ENCODE assay signal across 24 cellular contexts in the genomic region with DNA sequence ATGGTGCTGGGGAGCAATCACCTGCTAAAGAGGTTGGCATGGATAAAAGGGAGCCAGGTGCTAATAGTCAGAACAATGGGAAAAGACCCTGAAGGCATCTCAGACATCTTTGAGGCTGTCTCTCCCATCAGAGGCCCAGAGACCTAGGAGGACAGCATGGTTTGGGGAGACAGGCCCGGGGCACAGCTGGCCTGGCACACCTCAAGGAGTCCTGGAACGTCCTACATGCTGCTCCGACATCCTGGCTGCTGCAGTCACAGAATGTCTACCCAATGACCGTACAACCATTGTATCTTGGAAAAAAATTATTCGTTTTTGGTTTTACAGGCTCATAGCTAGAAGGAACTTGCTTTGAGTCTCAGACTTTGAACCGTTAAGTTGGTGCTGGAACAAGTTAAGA. TPM values are rescaled to one million over a fixed set of nuclear protein-coding genes. Genes with fewer than 3 reads are reported as not detected.
DNase-seq lines count a peak whose midpoint lies in the region; ATAC-seq, FAIRE-seq and TF ChIP-seq lines count a peak whose summit lies in the region.
"Had no signal": no experiment of that assay in that cellular context is flagged by ENCODE, and none has a peak within 500 bp of the region (broad histone marks: within the 10 kb centered on the region; RNA-seq: fewer than 3 reads in every experiment).

No MANE protein-coding gene starts in this region.

- H3K36me3 ChIP-seq in HepG2 (replicated peaks in 1 of 2; ENCODE audit: control insufficient read depth in 1 of 2, insufficient read depth in 2 of 2, low read length in 2 of 2) (peaks cover 1 to 10% of the 10 kb centered on the region in 2 experiments; a peak in 3 of 5 replicates), right lobe of liver (no peaks in the 10 kb centered on the region), esophagus muscularis mucosa (no peaks in the 10 kb centered on the region)
- H3K36me3 ChIP-seq: BE2C; BLaER1 treated with 17β-estradiol and CSF1 and Interleukin-3, amounts not matched to agents 10 nM and 100 nM; HAP-1 had no signal

- no peak for TF ChIP-seq RAD21 in HepG2 (CRISPR knock-in tag; IDR thresholded peaks at IDR 0.05)

- H3K27me3 Mint-ChIP-seq in WTC11 (ENCODE audit: low read depth) (peaks cover 9% of the 10 kb centered on the region; the same call in 1 of the 2 replicates), neural crest cell (ENCODE audit: low read depth) (peaks cover 10% of the 10 kb centered on the region)
- H3K27me3 Mint-ChIP-seq: CD4-positive, alpha-beta T cell had no signal

- H3K4me3 ChIP-seq in HepG2 (replicated peaks in 1 of 3; ENCODE audit: insufficient read depth in 1 of 3, low read depth in 2 of 3, low read length in 3 of 3): peak overlapping the region in 2 of 3 experiments; percentile 14 to 26; a peak in 3 of 6 replicates
- no peak overlapping the region for H3K4me3 ChIP-seq in right lobe of liver
- H3K4me3 ChIP-seq in esophagus muscularis mucosa: no peak overlapping the region
- H3K4me3 ChIP-seq: A549; BLaER1 treated with 17β-estradiol and CSF1 and Interleukin-3, amounts not matched to agents 10 nM and 100 nM; HAP-1 had no signal

- no peaks in the 10 kb centered on the region for H3K9me3 Mint-ChIP-seq in WTC11
- no peaks in the 10 kb centered on the region for H3K9me3 Mint-ChIP-seq in neural crest cell
- H3K9me3 Mint-ChIP-seq: CD4-positive, alpha-beta T cell; CD8-positive, alpha-beta memory T cell; HFFc6 had no signal

- no peak overlapping the region for H2AFZ ChIP-seq in HepG2 (ENCODE audit: low read length)

- CTCF ChIA-PET in HepG2 (lab: Yijun Ruan, JAX; ENCODE audit: low intra/inter-chr PET ratio, low total read pairs) (no interaction called here), WTC11 (lab: Charles Lee) (interaction anchor here (1.3 kb wide), 1 partner anchor 32 kb away, joined by 5 read pairs; no protein-coding TSS in a partner anchor)

- FAIRE-seq in HepG2 (lab: Jason Lieb, UNC): no peak
- FAIRE-seq: A549, GM12892, H54 had no signal

- H3K36me3 Mint-ChIP-seq in WTC11 (no peaks in the 10 kb centered on the region), neural crest cell (ENCODE audit: low read depth) (no peaks in the 10 kb centered on the region)

- peak overlapping the region; percentile 2; the same call in 1 of the 2 replicates for H3K9ac ChIP-seq in HepG2 (ENCODE audit: insufficient read depth, low read depth, low read length)
- H3K9ac ChIP-seq: BLaER1 treated with 17β-estradiol and CSF1 and Interleukin-3, amounts not matched to agents 10 nM and 100 nM had no signal

- H3K27me3 ChIP-seq in HepG2 (ENCODE audit: control insufficient read depth in 1 of 2, insufficient read depth in 2 of 2, low read length in 2 of 2): no peaks in the 10 kb centered on the region; a peak in 1 of 5 replicates
- no peaks in the 10 kb centered on the region for H3K27me3 ChIP-seq in right lobe of liver
- H3K27me3 ChIP-seq in esophagus muscularis mucosa: no peaks in the 10 kb centered on the region
- H3K27me3 ChIP-seq: BE2C; BLaER1 treated with 17β-estradiol and CSF1 and Interleukin-3, amounts not matched to agents 10 nM and 100 nM had no signal

- H3K27ac Mint-ChIP-seq in WTC11 (no peak overlapping the region), neural crest cell (ENCODE audit: unreplicated experiment) (no peak overlapping the region)
- H3K27ac Mint-ChIP-seq: CD4-positive, alpha-beta T cell; HFFc6 had no signal

- H3K4me1 Mint-ChIP-seq in WTC11: peaks cover 51% of the 10 kb centered on the region
- H3K4me1 Mint-ChIP-seq in neural crest cell: peaks cover 12% of the 10 kb centered on the region

- intact Hi-C loops in HepG2 (cut with micrococcal nuclease; ENCODE audit: unreplicated experiment): loop anchor here (2.0 kb wide), 1 partner anchor 14 kb away; no protein-coding TSS in a partner anchor
- intact Hi-C loops in right lobe of liver (cut with DNase I): no loop called here
- intact Hi-C loops in esophagus muscularis mucosa (cut with DNase I): no loop called here

- DNase-seq in HepG2 (ENCODE audit: low spot score) (no peak), right lobe of liver (no peak), WTC11 (ENCODE audit: low spot score) (no peak), esophagus muscularis mucosa (ENCODE audit: extremely low spot score) (peak; percentile 53), neural crest cell (ENCODE audit: low read depth, low spot score) (no peak), RKO (ENCODE audit: low spot score) (no peak), foreskin melanocyte (no peak)
- no peak for DNase-seq in NK-92 treated with Interleukin-12 subunit alpha and Interleukin-12 subunit beta, amount 100 ng/mL, for 24 hours (lab: John Stamatoyannopoulos, UW)
- DNase-seq: 8988T; ACHN; AML-193; BE2C; CD4-positive, alpha-beta T cell; CD8-positive, alpha-beta memory T cell; DMS53; DMS79 treated with DMSO at 0.1 percent for 48 hours; GF-D8; HFFc6 had no signal

- TF ChIP-seq EP300 in HepG2 (IDR thresholded peaks at IDR 0.05; ENCODE audit: low read depth in 2 of 2, low read length in 2 of 2): no peak
- TF ChIP-seq EP300 in HepG2 (CRISPR knock-in tag; IDR thresholded peaks at IDR 0.05; ENCODE audit: borderline replicate concordance): no peak
- TF ChIP-seq EP300 in esophagus muscularis mucosa (IDR thresholded peaks at IDR 0.05): no peak

- H3K79me2 ChIP-seq in HepG2 (ENCODE audit: insufficient read depth, low read length): peaks cover 95% of the 10 kb centered on the region

- TF ChIP-seq POLR2A in HepG2 (IDR thresholded peaks at IDR 0.05; ENCODE audit: insufficient read depth in 1 of 2, low read depth in 2 of 2, low read length in 2 of 2) (no peak), right lobe of liver (IDR thresholded peaks at IDR 0.05) (no peak), esophagus muscularis mucosa (IDR thresholded peaks at IDR 0.05; ENCODE audit: low read depth) (no peak)

- H4K20me1 ChIP-seq in HepG2 (ENCODE audit: insufficient read depth, low read length): peaks cover 7% of the 10 kb centered on the region

- H3K9me3 ChIP-seq in HepG2 (ENCODE audit: low read length): no peaks in the 10 kb centered on the region
- no peaks in the 10 kb centered on the region for H3K9me3 ChIP-seq in right lobe of liver
- no peaks in the 10 kb centered on the region for H3K9me3 ChIP-seq in esophagus muscularis mucosa
- H3K9me3 ChIP-seq: A549; BE2C; BLaER1 treated with 17β-estradiol and CSF1 and Interleukin-3, amounts not matched to agents 10 nM and 100 nM; HAP-1 had no signal

- H3K4me3 Mint-ChIP-seq in WTC11 (peak overlapping the region; percentile 3; the same call in 1 of the 2 replicates), neural crest cell (peak overlapping the region; percentile 8)
- H3K4me3 Mint-ChIP-seq: CD14-positive monocyte; CD4-positive, alpha-beta T cell; HFFc6 had no signal

- TF ChIP-seq CTCF in HepG2 (CRISPR knock-in tag; IDR thresholded peaks at IDR 0.05) (no peak), right lobe of liver (IDR thresholded peaks at IDR 0.05) (no peak), WTC11 (IDR thresholded peaks at IDR 0.05) (no peak), esophagus muscularis mucosa (IDR thresholded peaks at IDR 0.05) (no peak), neural crest cell (conservative IDR thresholded peaks at IDR 0.05) (no peak)

- no peak for ATAC-seq in HepG2
- no peak for ATAC-seq in right lobe of liver
- ATAC-seq in WTC11: no peak
- ATAC-seq: A549 had no signal

- 82% methylated on average over 6 of the region's 6 CpGs for WGBS in HepG2 (ENCODE audit: low lambda C conversion rate)
- WGBS in right lobe of liver (ENCODE audit: insufficient coverage, low coverage, low lambda C conversion rate, missing lambda C conversion rate): 90% methylated on average over 5 of the region's 6 CpGs
- 97% methylated on average over 6 of the region's 6 CpGs for WGBS in esophagus muscularis mucosa

- H3K27ac ChIP-seq in HepG2 (ENCODE audit: extremely low read length, insufficient read depth, low read length): peak overlapping the region; percentile 14
- no peak overlapping the region for H3K27ac ChIP-seq in right lobe of liver
- H3K27ac ChIP-seq in esophagus muscularis mucosa (replicated peaks in 1 of 4): no peak overlapping the region
- H3K27ac ChIP-seq: A549; BLaER1 treated with 17β-estradiol and CSF1 and Interleukin-3, amounts not matched to agents 10 nM and 100 nM had no signal

- in situ Hi-C loops in HepG2 (cut with HindIII; ENCODE audit: extremely low pct_ligation_motif_present, low pct_unique_long_range_greater_than_20kb): no loop called here

- H3K4me1 ChIP-seq in HepG2 (ENCODE audit: insufficient read depth, low read length) (peaks cover 82% of the 10 kb centered on the region), right lobe of liver (peaks cover 0 to 6% (median 0%) of the 10 kb centered on the region in 4 donors), esophagus muscularis mucosa (peaks cover 5 to 19% (median 17%) of the 10 kb centered on the region in 4 donors)

- peak overlapping the region; percentile 90 for H3K4me2 ChIP-seq in HepG2 (ENCODE audit: low read depth, low read length)
- H3K4me2 ChIP-seq: A549; BLaER1 treated with 17β-estradiol and CSF1 and Interleukin-3, amounts not matched to agents 10 nM and 100 nM had no signal

- POLR2A ChIA-PET in HepG2 (lab: Yijun Ruan, JAX) (no interaction called here), WTC11 (lab: Charles Lee) (no interaction called here)

- no TSS peak for BruUV-seq in HepG2 (replicated peaks; lab: Mats Ljungman, UMichigan)

RNA-seq across cellular contexts. Expression of a gene that starts 4.4 kb away (rescaled TPM):
- total RNA-seq in HepG2 (2016; rRNA removed; fragmentation: Illumina TruSeq; extraction: Trizol) (59.6 and 64.4 TPM in 2 replicates), right lobe of liver (10 to 100 TPM; 15.9 to 34.4 (median 23.4) TPM), WTC11 (2021) (35.0 to 41.2 TPM (median 38.8 TPM) in 3 replicates), esophagus muscularis mucosa (10 to 100 TPM in 1 of 4 donors, 1 to 10 TPM in 3; 3.6 to 14.1 (median 6.0) TPM), neural crest cell (13.2 and 16.1 TPM in 2 replicates)
- 36.0 and 38.2 TPM in 2 replicates for total RNA-seq in HepG2 (2016; cell fraction: cytosol; rRNA removed; fragmentation: Illumina TruSeq; extraction: Trizol; ENCODE audit: low read depth)
- total RNA-seq in HepG2 (2016; cell fraction: insoluble cytoplasmic fraction; rRNA removed; fragmentation: Illumina TruSeq; extraction: Trizol): 52.1 and 61.1 TPM in 2 replicates
- total RNA-seq in HepG2 (2016; cell fraction: membrane; rRNA removed; fragmentation: Illumina TruSeq; extraction: Trizol): 27.5 and 31.6 TPM in 2 replicates
- 80.6 and 82.3 TPM in 2 replicates for total RNA-seq in HepG2 (2016; cell fraction: nucleus; rRNA removed; fragmentation: Illumina TruSeq; extraction: Trizol)
- 105 and 112 TPM in 2 replicates for polyA plus RNA-seq in HepG2 (2011; rRNA removed)
- 85.3 and 101 TPM in 2 replicates for polyA plus RNA-seq in HepG2 (2011; cell fraction: cytosol; rRNA removed)
- polyA plus RNA-seq in HepG2 (2011; cell fraction: nucleus; rRNA removed): 48.6 and 57.8 TPM in 2 replicates
- polyA plus RNA-seq in HepG2 (2012): 96.1 and 155 TPM in 2 replicates
- polyA plus RNA-seq in HepG2 (2016; cell fraction: cytosol; fragmentation: Illumina TruSeq; extraction: Trizol; ENCODE audit: low read depth): 36.7 and 40.8 TPM in 2 replicates
- 123 and 133 TPM in 2 replicates for polyA plus RNA-seq in HepG2 (2016; cell fraction: insoluble cytoplasmic fraction; fragmentation: Illumina TruSeq; extraction: Trizol; ENCODE audit: low read depth)
- 46.7 and 49.6 TPM in 2 replicates for polyA plus RNA-seq in HepG2 (2016; cell fraction: membrane; fragmentation: Illumina TruSeq; extraction: Trizol; ENCODE audit: low read depth)
- 94.8 and 108 TPM in 2 replicates for polyA plus RNA-seq in HepG2 (2016; cell fraction: nucleus; fragmentation: Illumina TruSeq; extraction: Trizol; ENCODE audit: insufficient read depth, low read depth)
- polyA minus RNA-seq in HepG2 (2011; rRNA and poly(A)+ RNA removed; ENCODE audit: low replicate concordance): 8.1 and 47.1 TPM in 2 replicates
- 72.4 and 77.0 TPM in 2 replicates for polyA minus RNA-seq in HepG2 (2011; cell fraction: cytosol; rRNA and poly(A)+ RNA removed)
- 265 and 281 TPM in 2 replicates for polyA minus RNA-seq in HepG2 (2011; cell fraction: nucleus; rRNA and poly(A)+ RNA removed)

Comparison
In these comparisons a context has a peak if more than half of its experiments do, and no peak if none do; other contexts are left out.
1. H3K4me3 ChIP-seq: peak in HepG2 (2 of 3); none in right lobe of liver (0 of 3) and esophagus muscularis mucosa (0 of 4).